Comparison of ENCODE assay signal across 1 cellular context in the genomic region with DNA sequence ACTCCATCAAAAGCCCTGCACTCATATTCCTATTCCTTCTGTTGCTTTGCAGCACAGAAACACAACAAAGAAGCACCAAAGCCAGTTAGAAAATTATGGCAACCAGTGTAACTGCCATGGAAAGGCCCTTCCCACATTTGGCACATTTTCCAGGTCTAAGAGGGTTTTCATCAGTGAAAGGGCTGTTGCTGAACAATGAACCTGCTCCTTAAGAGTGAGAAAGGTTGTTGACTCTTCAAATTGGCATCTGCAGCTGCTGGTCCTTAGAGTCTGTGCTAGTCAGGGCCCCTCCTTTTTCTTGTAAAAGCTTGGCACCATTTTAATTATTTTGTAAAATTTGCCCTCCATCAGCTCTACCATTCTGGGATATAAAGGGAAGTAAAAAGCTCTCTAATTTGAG.
TF ChIP-seq lines count a peak whose summit lies in the region.

No MANE protein-coding gene starts in this region.

TF ChIP-seq in GM23338, 12 proteins besides CTCF, POLR2A, EP300 and RAD21 (continued from another document):
- 0 out of 2 replicates have a peak, but pooled peaks have one; percentile 40 for TF ChIP-seq ZNF462 (CRISPR knock-in tag; IDR thresholded peaks at IDR 0.05)
TF ChIP-seq in GM23338: peak in this region for 2.
